Comparison of ENCODE assay signal across 17 cellular contexts in genomic region chr7:139752148-139752547, GRCh38.
"Had no signal": no experiment of that assay in that cellular context is flagged by ENCODE, and none has a peak within 500 bp of the region (broad histone marks: within the 10 kb centered on the region; RNA-seq: fewer than 3 reads in every experiment).

No MANE protein-coding gene starts in this region.

- ATAC-seq: gastrocnemius medialis had no signal

- H3K27ac Mint-ChIP-seq: activated naive CD4-positive, alpha-beta T cell treated with anti-CD3 and anti-CD28 coated beads, Interleukin-2, amount 50 U/mL, for 24 hours; activated T-helper 1 cell treated with anti-CD3 and anti-CD28 coated beads, Interleukin-12 subunit alpha, Interleukin-12 subunit beta, Interleukin-2, Interleukin-4 antibody, amounts not matched to agents 30 ng/mL and 10 ng/mL and 1 ng/mL, durations not matched to agents 14 hours and 24 hours and 36 hours; brain had no signal

- H3K4me3 Mint-ChIP-seq: activated naive CD4-positive, alpha-beta T cell treated with anti-CD3 and anti-CD28 coated beads, Interleukin-2, amount 50 U/mL, for 24 hours; activated T-helper 1 cell treated with anti-CD3 and anti-CD28 coated beads, Interleukin-12 subunit alpha, Interleukin-12 subunit beta, Interleukin-2, Interleukin-4 antibody, amounts not matched to agents 30 ng/mL and 10 ng/mL and 1 ng/mL, durations not matched to agents 14 hours and 24 hours and 36 hours; brain; memory B cell; nephron progenitor cell had no signal

- H3K9me3 ChIP-seq: esophagus squamous epithelium, gastrocnemius medialis, sigmoid colon, uterus had no signal

- H3K27ac ChIP-seq: esophagus squamous epithelium, parathyroid adenoma, sigmoid colon, uterus had no signal

- H3K9ac ChIP-seq: parathyroid adenoma had no signal

- H3K4me1 ChIP-seq: sigmoid colon had no signal

- H3K4me3 ChIP-seq: esophagus squamous epithelium, gastrocnemius medialis, sigmoid colon, uterus had no signal

- H3K27me3 ChIP-seq: esophagus squamous epithelium, gastrocnemius medialis, sigmoid colon, uterus had no signal

- H3K36me3 ChIP-seq: gastrocnemius medialis, sigmoid colon, uterus had no signal

- DNase-seq: activated CD4-positive, alpha-beta T cell treated with anti-CD3 and anti-CD28 coated beads for 1 hour; activated gamma-delta T cell treated with Interleukin-2 at 50 U/mL for 16 hours; aorta; caudate nucleus; esophagus squamous epithelium; gastrocnemius medialis; hypothalamus; nephron progenitor cell; sigmoid colon; stimulated activated CD4-positive, alpha-beta T cell treated with anti-CD3 and anti-CD28 coated beads, Interleukin-1b, Interleukin-23, amount 100 ng/mL, for 48 hours; T-helper 9 cell; uterus had no signal

- H3K9me3 Mint-ChIP-seq: activated naive CD4-positive, alpha-beta T cell treated with anti-CD3 and anti-CD28 coated beads, Interleukin-2, amount 50 U/mL, for 24 hours; activated T-helper 1 cell treated with anti-CD3 and anti-CD28 coated beads, Interleukin-12 subunit alpha, Interleukin-12 subunit beta, Interleukin-2, Interleukin-4 antibody, amounts not matched to agents 30 ng/mL and 10 ng/mL and 1 ng/mL, durations not matched to agents 14 hours and 24 hours and 36 hours; brain; memory B cell; nephron progenitor cell had no signal

- H3K27me3 Mint-ChIP-seq: activated naive CD4-positive, alpha-beta T cell treated with anti-CD3 and anti-CD28 coated beads, Interleukin-2, amount 50 U/mL, for 24 hours; brain; memory B cell had no signal
